In the genomic region with DNA sequence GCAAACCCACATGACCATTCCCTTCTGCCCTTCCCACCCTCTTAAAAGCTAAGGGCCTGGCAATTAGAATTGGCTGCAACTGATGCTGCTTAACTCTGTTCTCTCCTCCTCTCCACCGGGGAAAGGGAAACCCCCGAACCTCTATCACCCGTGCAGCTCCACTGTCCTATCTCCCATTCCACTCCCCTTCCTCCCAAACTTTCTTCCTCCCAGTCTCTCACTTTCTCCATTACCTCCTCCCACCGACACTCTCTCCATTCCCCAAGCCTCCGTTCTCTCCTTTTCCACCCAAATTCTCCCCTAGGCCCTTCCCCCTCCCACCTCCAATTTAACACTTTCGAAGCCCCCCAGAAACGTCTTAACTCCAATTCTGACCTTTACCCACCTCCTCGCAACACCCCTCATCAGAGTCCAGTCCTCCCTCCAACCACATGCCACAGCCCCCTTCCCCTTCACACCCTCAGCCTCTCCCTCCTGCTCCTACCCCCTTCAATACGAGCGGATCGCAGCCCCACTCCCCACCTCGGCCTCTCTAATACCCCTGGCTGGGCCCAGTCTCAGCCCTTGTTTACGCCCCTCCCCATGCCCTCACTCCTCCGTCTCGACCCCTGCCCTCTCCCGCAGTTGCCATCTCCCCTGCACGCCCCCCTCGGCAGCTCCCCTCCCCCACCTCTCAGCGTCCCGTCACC, we compare ENCODE assay signal across 8 cellular contexts.
A peak's percentile ranks its signal among the peaks of the same experiment; 100 is the strongest.
DNase-seq lines count a peak whose midpoint lies in the region; ATAC-seq lines count a peak whose summit lies in the region.

No MANE protein-coding gene starts in this region.

- H3K27me3 ChIP-seq in iPS-18a (ENCODE audit: control insufficient read depth, insufficient read depth, low read length) (no peaks in the 10 kb centered on the region), subcutaneous abdominal adipose tissue (ENCODE audit: control insufficient read depth in 5 of 5, insufficient read depth in 4 of 5, low read length in 5 of 5) (no peaks in the 10 kb centered on the region)

- peaks cover 9% of the 10 kb centered on the region for H3K4me1 ChIP-seq in iPS-18a (ENCODE audit: control insufficient read depth, low read depth, low read length)
- H3K4me1 ChIP-seq in subcutaneous abdominal adipose tissue (ENCODE audit: control insufficient read depth in 5 of 5, insufficient read depth in 5 of 5, low read length in 5 of 5): peaks cover 4 to 60% (median 49%) of the 10 kb centered on the region in 5 donors

- peaks cover 25% of the 10 kb centered on the region for H3K36me3 ChIP-seq in iPS-18a (ENCODE audit: control insufficient read depth, low read depth, low read length)
- peaks cover 13 to 35% (median 24%) of the 10 kb centered on the region in 5 donors for H3K36me3 ChIP-seq in subcutaneous abdominal adipose tissue (ENCODE audit: control insufficient read depth in 5 of 5, insufficient read depth in 5 of 5, low read length in 5 of 5)

- no peaks in the 10 kb centered on the region for H3K9me3 ChIP-seq in iPS-18a (ENCODE audit: control insufficient read depth, low read depth, low read length)
- no peaks in the 10 kb centered on the region for H3K9me3 ChIP-seq in subcutaneous abdominal adipose tissue (ENCODE audit: control insufficient read depth in 5 of 5, low read length in 5 of 5)

- DNase-seq in AG20443 (ENCODE audit: low spot score) (peak; percentile 32), GOT3 (lab: John Stamatoyannopoulos, UW) (no peak), NOMO-1 treated with dmso at 0.1 percent for 144 hours (lab: John Stamatoyannopoulos, UW; ENCODE audit: unreplicated experiment) (no peak)

- H3K27ac ChIP-seq in angular gyrus (ENCODE audit: low read depth, low read length): peak overlapping the region; percentile 95
- H3K27ac ChIP-seq in iPS-18a (ENCODE audit: low read length): peak overlapping the region; percentile 59
- H3K27ac ChIP-seq in subcutaneous abdominal adipose tissue (ENCODE audit: low read depth, low read length): peak overlapping the region; percentile 99

- H3K9ac ChIP-seq in iPS-18a (ENCODE audit: low read length) (peak overlapping the region; percentile 88), subcutaneous abdominal adipose tissue (ENCODE audit: low read length in 5 of 5) (peak overlapping the region; percentile 86 to 98 (median 94))

- H3K4me3 ChIP-seq in iPS-18a (ENCODE audit: low read length): peak overlapping the region; percentile 84
- H3K4me3 ChIP-seq in subcutaneous abdominal adipose tissue (ENCODE audit: low read depth in 1 of 5, low read length in 5 of 5): peak overlapping the region; percentile 75 to 98 (median 91)

- ATAC-seq in HG02642 (IDR thresholded peaks at IDR 0.05; ENCODE audit: poor library complexity, unreplicated experiment) (peak; percentile 2), GM21360 (IDR thresholded peaks at IDR 0.05; ENCODE audit: unreplicated experiment) (no peak)
